In the genomic region with DNA sequence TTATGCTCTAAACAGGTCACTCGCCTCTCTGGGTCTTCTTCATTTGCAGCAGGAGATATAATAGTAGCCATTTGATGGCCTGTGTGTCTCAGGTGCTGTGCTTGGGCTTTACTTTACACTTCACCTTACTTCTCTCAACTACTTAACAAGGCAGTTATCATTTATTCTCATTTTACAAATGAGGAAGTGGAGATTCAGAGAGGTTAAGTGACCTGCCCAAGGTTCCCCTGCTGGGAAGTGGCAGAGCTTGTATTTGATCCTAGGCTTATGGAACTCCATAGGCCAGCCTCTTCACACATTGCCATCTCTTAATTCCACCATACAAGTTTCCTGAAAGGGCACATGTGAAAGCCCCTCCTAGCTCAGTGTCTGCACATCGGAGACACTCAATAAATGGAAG, we compare ENCODE assay signal across 28 cellular contexts. TPM values are rescaled to one million over a fixed set of nuclear protein-coding genes. Genes with fewer than 3 reads are reported as not detected.
"Had no signal": no experiment of that assay in that cellular context is flagged by ENCODE, and none has a peak within 500 bp of the region (broad histone marks: within the 10 kb centered on the region; RNA-seq: fewer than 3 reads in every experiment).

No MANE protein-coding gene starts in this region.

- H3K4me1 ChIP-seq: esophagus squamous epithelium, gastrocnemius medialis, heart right ventricle, left lung, lower lobe of right lung had no signal

- ATAC-seq: effector memory CD8-positive, alpha-beta T cell; esophagus mucosa; gastrocnemius medialis; heart right ventricle; left cardiac atrium; left lung; left ventricle myocardium superior; lower lobe of right lung; naive thymus-derived CD4-positive, alpha-beta T cell; natural killer cell had no signal

- H3K27ac ChIP-seq: epithelial cell of prostate, esophagus squamous epithelium, gastrocnemius medialis, heart right ventricle, left lung, lower lobe of right lung had no signal

- H3K27ac Mint-ChIP-seq: dendritic cell treated with granulocyte-macrophage colony-stimulating factor and Interleukin-4, amounts not matched to agents 40 ng/mL and 50 ng/mL, for 4 days; effector memory CD8-positive, alpha-beta T cell; endodermal cell; naive thymus-derived CD4-positive, alpha-beta T cell; natural killer cell had no signal

- H3K27me3 ChIP-seq: esophagus squamous epithelium, gastrocnemius medialis, left lung had no signal

- H3K36me3 Mint-ChIP-seq: naive thymus-derived CD4-positive, alpha-beta T cell; natural killer cell had no signal

- H3K4me1 Mint-ChIP-seq: endodermal cell; naive thymus-derived CD4-positive, alpha-beta T cell; natural killer cell had no signal

- H3K36me3 ChIP-seq: esophagus squamous epithelium, gastrocnemius medialis, heart right ventricle, left lung, lower lobe of right lung had no signal

- H3K9me3 ChIP-seq: esophagus squamous epithelium, gastrocnemius medialis, heart right ventricle, left lung, lower lobe of right lung had no signal

- DNase-seq: cortex of kidney; effector CD8-positive, alpha-beta T cell; effector memory CD8-positive, alpha-beta T cell; endodermal cell; erythroblast; esophagus squamous epithelium; foreskin fibroblast; foreskin melanocyte; gastrocnemius medialis; glutamatergic neuron; head of caudate nucleus; heart right ventricle; hippocampal formation; left cardiac atrium; left lung; left ventricle myocardium superior; lower lobe of right lung; midbrain; naive thymus-derived CD4-positive, alpha-beta T cell; natural killer cell had no signal

- H3K9me3 Mint-ChIP-seq: dendritic cell treated with granulocyte-macrophage colony-stimulating factor and Interleukin-4, amounts not matched to agents 40 ng/mL and 50 ng/mL, for 4 days; effector memory CD8-positive, alpha-beta T cell; endodermal cell; naive thymus-derived CD4-positive, alpha-beta T cell; natural killer cell had no signal

- H3K4me3 Mint-ChIP-seq: dendritic cell treated with granulocyte-macrophage colony-stimulating factor and Interleukin-4, amounts not matched to agents 40 ng/mL and 50 ng/mL, for 4 days; effector memory CD8-positive, alpha-beta T cell; endodermal cell; naive thymus-derived CD4-positive, alpha-beta T cell; natural killer cell had no signal

- FAIRE-seq: endometrium, islet of Langerhans, keratinocyte had no signal

- H3K4me3 ChIP-seq: esophagus squamous epithelium, gastrocnemius medialis, heart right ventricle, left lung, lower lobe of right lung had no signal

RNA-seq across cellular contexts. Expression of gene FAM181B, which starts 30.4 kb away (rescaled TPM):
- total RNA-seq: dermis microvascular lymphatic vessel endothelial cell, left lung, lung microvascular endothelial cell, natural killer cell had no signal
